Comparison of ENCODE assay signal across 24 cellular contexts in the genomic region with DNA sequence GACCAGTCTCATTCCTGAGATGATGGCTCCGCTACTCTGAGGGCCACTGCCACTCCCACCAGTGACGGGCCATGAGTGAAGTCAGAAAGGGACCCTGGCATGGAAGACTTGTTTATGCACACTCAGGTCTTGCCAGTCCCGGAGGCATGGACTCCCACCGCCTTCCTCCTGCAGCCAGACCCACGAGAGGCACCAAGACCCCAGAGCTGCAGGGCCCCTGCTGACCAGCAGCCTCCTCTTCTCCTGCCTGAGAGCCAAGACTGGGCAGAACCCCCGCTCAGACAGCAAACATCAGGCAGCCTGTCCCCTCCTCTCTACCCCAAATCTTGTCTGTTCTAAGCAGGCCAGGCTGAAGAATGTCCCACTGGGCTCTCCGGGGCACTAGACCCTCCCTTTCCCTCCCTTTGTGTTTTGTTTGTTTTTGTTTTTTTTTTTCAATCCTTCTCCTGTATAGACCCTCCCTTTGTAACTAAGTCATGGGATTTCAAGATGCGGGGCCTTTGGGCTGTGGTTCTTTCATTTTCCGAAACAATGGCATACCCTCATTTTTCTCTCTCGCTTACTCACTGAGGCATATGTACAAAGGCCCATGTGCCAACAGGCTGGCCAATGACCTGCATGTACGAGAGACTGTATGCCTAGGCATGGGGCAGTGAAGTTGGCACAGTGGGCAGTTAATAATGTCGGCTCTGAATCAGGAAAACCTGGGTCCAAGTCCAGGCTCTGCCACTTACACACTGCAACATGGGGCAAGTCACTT.
"Had no signal": no experiment of that assay in that cellular context is flagged by ENCODE, and none has a peak within 500 bp of the region (broad histone marks: within the 10 kb centered on the region; RNA-seq: fewer than 3 reads in every experiment).

No MANE protein-coding gene starts in this region.

- H3K4me1 ChIP-seq: breast epithelium, gastroesophageal sphincter, right lobe of liver, upper lobe of right lung had no signal

- H3K4me3 Mint-ChIP-seq: activated CD4-positive, alpha-beta memory T cell treated with anti-CD3 and anti-CD28 coated beads for 36 hours; activated CD4-positive, alpha-beta T cell treated with anti-CD3 and anti-CD28 coated beads, Interleukin-2, amount 10 ng/mL, durations not matched to agents 24 days and 14 days; activated T-helper 1 cell treated with anti-CD3 and anti-CD28 coated beads, Interleukin-12 subunit alpha, Interleukin-12 subunit beta, Interleukin-2, Interleukin-4 antibody, amounts not matched to agents 30 ng/mL and 10 ng/mL and 1 ng/mL, durations not matched to agents 14 hours and 24 hours and 36 hours; central memory CD8-positive, alpha-beta T cell; effector memory CD8-positive, alpha-beta T cell; memory B cell; natural killer cell had no signal

- H3K4me1 Mint-ChIP-seq: activated CD4-positive, alpha-beta T cell treated with anti-CD3 and anti-CD28 coated beads, Interleukin-2, amount 10 ng/mL, durations not matched to agents 24 days and 14 days had no signal

- H3K27ac Mint-ChIP-seq: activated CD4-positive, alpha-beta memory T cell treated with anti-CD3 and anti-CD28 coated beads for 36 hours; activated CD4-positive, alpha-beta T cell treated with anti-CD3 and anti-CD28 coated beads, Interleukin-2, amount 10 ng/mL, durations not matched to agents 24 days and 14 days; activated T-helper 1 cell treated with anti-CD3 and anti-CD28 coated beads, Interleukin-12 subunit alpha, Interleukin-12 subunit beta, Interleukin-2, Interleukin-4 antibody, amounts not matched to agents 30 ng/mL and 10 ng/mL and 1 ng/mL, durations not matched to agents 14 hours and 24 hours and 36 hours; effector memory CD8-positive, alpha-beta T cell; memory B cell; natural killer cell; progenitor cell of endocrine pancreas had no signal

- DNase-seq: activated CD4-positive, alpha-beta memory T cell treated with anti-CD3 and anti-CD28 coated beads for 36 hours; activated CD4-positive, alpha-beta T cell treated with anti-CD3 and anti-CD28 coated beads, Interleukin-2, amount 10 ng/mL, durations not matched to agents 24 days and 14 days; activated CD4-positive, CD25-positive, alpha-beta regulatory T cell treated with anti-CD3 and anti-CD28 coated beads, Interleukin-2, amount 50 U/mL, for 72 hours; activated CD8-positive, alpha-beta memory T cell treated with anti-CD3 and anti-CD28 coated beads, Interleukin-2, amount 50 U/mL, for 4 hours; activated effector memory CD4-positive, alpha-beta T cell treated with anti-CD3 and anti-CD28 coated beads, Interleukin-2, amount 50 U/mL, for 16 hours; activated naive CD4-positive, alpha-beta T cell treated with anti-CD3 and anti-CD28 coated beads, Interleukin-2, amount 50 U/mL, for 16 hours; activated T-cell treated with anti-CD3 and anti-CD28 coated beads, Interleukin-2, amount 50 U/mL, for 1 hour; amniotic stem cell; effector memory CD8-positive, alpha-beta T cell; left colon; natural killer cell; right lobe of liver; stimulated activated CD4-positive, alpha-beta T cell treated with anti-CD3 and anti-CD28 coated beads, Interleukin-2, amount 100 ng/mL, for 48 hours; stimulated activated naive CD8-positive, alpha-beta T cell treated with anti-CD3 and anti-CD28 coated beads, Interleukin-15, Interleukin-2, amounts not matched to agents 100 U/mL and 50 U/mL, for 24 hours; T-helper 2 cell; tibial artery; upper lobe of right lung had no signal

- H3K9me3 Mint-ChIP-seq: activated CD4-positive, alpha-beta memory T cell treated with anti-CD3 and anti-CD28 coated beads for 36 hours; activated CD4-positive, alpha-beta T cell treated with anti-CD3 and anti-CD28 coated beads, Interleukin-2, amount 10 ng/mL, durations not matched to agents 24 days and 14 days; activated T-helper 1 cell treated with anti-CD3 and anti-CD28 coated beads, Interleukin-12 subunit alpha, Interleukin-12 subunit beta, Interleukin-2, Interleukin-4 antibody, amounts not matched to agents 30 ng/mL and 10 ng/mL and 1 ng/mL, durations not matched to agents 14 hours and 24 hours and 36 hours; central memory CD8-positive, alpha-beta T cell; effector memory CD8-positive, alpha-beta T cell; memory B cell; natural killer cell had no signal

- H3K9me3 ChIP-seq: breast epithelium, gastroesophageal sphincter, right lobe of liver, tibial artery, upper lobe of right lung had no signal

- H3K36me3 ChIP-seq: breast epithelium, gastroesophageal sphincter, right lobe of liver, tibial artery, upper lobe of right lung had no signal

- H3K27ac ChIP-seq: breast epithelium, coronary artery, gastroesophageal sphincter, right lobe of liver, tibial artery, upper lobe of right lung had no signal

- H3K4me3 ChIP-seq: breast epithelium, coronary artery, gastroesophageal sphincter, right lobe of liver, tibial artery, upper lobe of right lung had no signal

- H3K36me3 Mint-ChIP-seq: activated CD4-positive, alpha-beta memory T cell treated with anti-CD3 and anti-CD28 coated beads for 36 hours; memory B cell; natural killer cell had no signal
